ENCODE assay signal across 18 cellular contexts in genomic region chr14:75800792-75801191, GRCh38.
DNase-seq lines count a peak whose midpoint lies in the region; ATAC-seq, FAIRE-seq and TF ChIP-seq lines count a peak whose summit lies in the region.
"Had no signal": no experiment of that assay in that cellular context is flagged by ENCODE, and none has a peak within 500 bp of the region (broad histone marks: within the 10 kb centered on the region; RNA-seq: fewer than 3 reads in every experiment).

No MANE protein-coding gene starts in this region.

- POLR2A ChIA-PET in activated CD4-positive, alpha-beta memory T cell treated with anti-CD3 and anti-CD28 coated beads, Interleukin-2, amount 10 ng/mL, durations not matched to agents 7 days and 5 days (lab: Charles Lee) = no interaction called here

- H3K36me3 ChIP-seq in bronchial epithelial cell (ENCODE audit: control insufficient read depth, insufficient read depth, low read length) = peaks cover 2% of the 10 kb centered on the region

- no peaks in the 10 kb centered on the region for H3K27me3 Mint-ChIP-seq in activated CD4-positive, alpha-beta memory T cell treated with anti-CD3 and anti-CD28 coated beads, Interleukin-2, amount 10 ng/mL, durations not matched to agents 7 days and 5 days
- H3K27me3 Mint-ChIP-seq: activated CD4-positive, alpha-beta memory T cell treated with anti-CD3 and anti-CD28 coated beads for 36 hours; memory B cell had no signal

- H3K36me3 Mint-ChIP-seq in activated CD4-positive, alpha-beta memory T cell treated with anti-CD3 and anti-CD28 coated beads, Interleukin-2, amount 10 ng/mL, durations not matched to agents 7 days and 5 days (ENCODE audit: low read depth) = peaks cover 47% of the 10 kb centered on the region

- H3K4me3 Mint-ChIP-seq in activated CD4-positive, alpha-beta memory T cell treated with anti-CD3 and anti-CD28 coated beads, Interleukin-2, amount 10 ng/mL, durations not matched to agents 7 days and 5 days = no peak overlapping the region
- H3K4me3 Mint-ChIP-seq: activated CD4-positive, alpha-beta memory T cell treated with anti-CD3 and anti-CD28 coated beads for 36 hours; activated T-helper 1 cell treated with anti-CD3 and anti-CD28 coated beads, Interleukin-12 subunit alpha, Interleukin-12 subunit beta, Interleukin-2, Interleukin-4 antibody, amounts not matched to agents 30 ng/mL and 10 ng/mL and 1 ng/mL, durations not matched to agents 14 hours and 24 hours and 36 hours; memory B cell; nephron had no signal

- peaks cover 3% of the 10 kb centered on the region for H3K9me3 Mint-ChIP-seq in activated CD4-positive, alpha-beta memory T cell treated with anti-CD3 and anti-CD28 coated beads, Interleukin-2, amount 10 ng/mL, durations not matched to agents 7 days and 5 days

- no peaks in the 10 kb centered on the region for H3K27me3 ChIP-seq in bronchial epithelial cell (ENCODE audit: control insufficient read depth, insufficient read depth, low read length)
- H3K27me3 ChIP-seq: heart left ventricle, SJCRH30 had no signal

- H3K4me1 Mint-ChIP-seq in activated CD4-positive, alpha-beta memory T cell treated with anti-CD3 and anti-CD28 coated beads, Interleukin-2, amount 10 ng/mL, durations not matched to agents 7 days and 5 days = no peaks in the 10 kb centered on the region

- no peak overlapping the region for H3K27ac Mint-ChIP-seq in activated CD4-positive, alpha-beta memory T cell treated with anti-CD3 and anti-CD28 coated beads, Interleukin-2, amount 10 ng/mL, durations not matched to agents 7 days and 5 days
- H3K27ac Mint-ChIP-seq: activated CD4-positive, alpha-beta memory T cell treated with anti-CD3 and anti-CD28 coated beads for 36 hours; activated T-helper 1 cell treated with anti-CD3 and anti-CD28 coated beads, Interleukin-12 subunit alpha, Interleukin-12 subunit beta, Interleukin-2, Interleukin-4 antibody, amounts not matched to agents 30 ng/mL and 10 ng/mL and 1 ng/mL, durations not matched to agents 14 hours and 24 hours and 36 hours; memory B cell; nephron had no signal

- TF ChIP-seq CTCF in bronchial epithelial cell (IDR thresholded peaks at IDR 0.05; ENCODE audit: insufficient read depth, low read length, severe bottlenecking) = peak; percentile 10

- FAIRE-seq in bronchial epithelial cell (lab: Jason Lieb, UNC) = no peak
- FAIRE-seq: K562, keratinocyte, TTC549 had no signal

- CTCF ChIA-PET in activated CD4-positive, alpha-beta memory T cell treated with anti-CD3 and anti-CD28 coated beads, Interleukin-2, amount 10 ng/mL, durations not matched to agents 7 days and 5 days (lab: Charles Lee) = interaction anchor here (1.2 kb wide), 1 partner anchor 30 kb away, joined by 3 read pairs; no protein-coding TSS in a partner anchor

- peak; percentile 8 for DNase-seq in stimulated activated CD4-positive, alpha-beta T cell treated with anti-CD3 and anti-CD28 coated beads, Interleukin-15, amount 100 ng/mL, for 24 hours
- DNase-seq in stimulated activated CD4-positive, alpha-beta T cell treated with anti-CD3 and anti-CD28 coated beads, Interleukin-4, amount 100 ng/mL, for 24 hours = no peak
- DNase-seq in NAMALWA (ENCODE audit: low spot score) (peak; percentile 22), bronchial epithelial cell (ENCODE audit: low read depth) (no peak)
- no peak for DNase-seq in activated T-cell treated with anti-CD3 and anti-CD28 coated beads, Interleukin-2, amount 50 U/mL, for 1 hour
- DNase-seq in activated CD4-positive, alpha-beta memory T cell treated with anti-CD3 and anti-CD28 coated beads, Interleukin-2, amount 10 ng/mL, durations not matched to agents 7 days and 5 days = no peak
- DNase-seq: activated CD4-positive, alpha-beta memory T cell treated with anti-CD3 and anti-CD28 coated beads for 36 hours; heart left ventricle; NCI-H1417 treated with DMSO at 0.1 percent for 48 hours; SJCRH30 had no signal

- ATAC-seq in GM21529 (IDR thresholded peaks at IDR 0.05; ENCODE audit: unreplicated experiment) (no peak), GM18867 (IDR thresholded peaks at IDR 0.05; ENCODE audit: unreplicated experiment) (no peak)
- ATAC-seq: heart left ventricle, K562 had no signal

- H3K4me3 ChIP-seq in bronchial epithelial cell (ENCODE audit: low read depth, low read length) = no peak overlapping the region
- H3K4me3 ChIP-seq: heart left ventricle, K562, SJCRH30 had no signal

Comparison
In these comparisons a context has a peak if more than half of its experiments do, and no peak if none do; other contexts are left out.
1. DNase-seq: peak in stimulated activated CD4-positive, alpha-beta T cell treated with anti-CD3 and anti-CD28 coated beads, Interleukin-15, amount 100 ng/mL, for 24 hours (single experiment) and NAMALWA (single experiment); none in stimulated activated CD4-positive, alpha-beta T cell treated with anti-CD3 and anti-CD28 coated beads, Interleukin-4, amount 100 ng/mL, for 24 hours (single experiment), bronchial epithelial cell (single experiment), activated T-cell treated with anti-CD3 and anti-CD28 coated beads, Interleukin-2, amount 50 U/mL, for 1 hour (single experiment) and activated CD4-positive, alpha-beta memory T cell treated with anti-CD3 and anti-CD28 coated beads, Interleukin-2, amount 10 ng/mL, durations not matched to agents 7 days and 5 days (single experiment).